1 cellular context compared by ENCODE assay signal in the genomic region with DNA sequence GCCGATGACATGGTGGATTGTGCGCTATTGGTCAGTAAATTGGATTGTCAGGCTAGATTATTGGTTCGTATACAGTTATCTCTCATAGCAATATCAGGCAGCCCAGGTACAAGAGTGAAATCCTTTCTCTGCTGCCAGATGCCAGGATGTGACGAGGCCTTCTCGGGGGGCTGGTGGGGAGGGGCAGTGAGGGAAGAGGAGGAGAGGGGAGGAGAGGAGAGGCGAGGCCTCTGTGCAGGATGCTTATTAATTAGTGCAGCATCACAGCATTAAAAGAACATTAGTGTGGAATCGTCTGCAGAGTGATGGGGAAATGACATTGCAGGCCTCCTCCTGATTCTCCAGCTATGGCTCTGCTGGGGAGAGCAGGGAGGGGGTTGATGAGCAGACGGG.
TF ChIP-seq lines count a peak whose summit lies in the region.

No MANE protein-coding gene starts in this region.

TF ChIP-seq in HepG2, 621 proteins besides CTCF, POLR2A, EP300 and RAD21:
- TF ChIP-seq, protein P1, sequence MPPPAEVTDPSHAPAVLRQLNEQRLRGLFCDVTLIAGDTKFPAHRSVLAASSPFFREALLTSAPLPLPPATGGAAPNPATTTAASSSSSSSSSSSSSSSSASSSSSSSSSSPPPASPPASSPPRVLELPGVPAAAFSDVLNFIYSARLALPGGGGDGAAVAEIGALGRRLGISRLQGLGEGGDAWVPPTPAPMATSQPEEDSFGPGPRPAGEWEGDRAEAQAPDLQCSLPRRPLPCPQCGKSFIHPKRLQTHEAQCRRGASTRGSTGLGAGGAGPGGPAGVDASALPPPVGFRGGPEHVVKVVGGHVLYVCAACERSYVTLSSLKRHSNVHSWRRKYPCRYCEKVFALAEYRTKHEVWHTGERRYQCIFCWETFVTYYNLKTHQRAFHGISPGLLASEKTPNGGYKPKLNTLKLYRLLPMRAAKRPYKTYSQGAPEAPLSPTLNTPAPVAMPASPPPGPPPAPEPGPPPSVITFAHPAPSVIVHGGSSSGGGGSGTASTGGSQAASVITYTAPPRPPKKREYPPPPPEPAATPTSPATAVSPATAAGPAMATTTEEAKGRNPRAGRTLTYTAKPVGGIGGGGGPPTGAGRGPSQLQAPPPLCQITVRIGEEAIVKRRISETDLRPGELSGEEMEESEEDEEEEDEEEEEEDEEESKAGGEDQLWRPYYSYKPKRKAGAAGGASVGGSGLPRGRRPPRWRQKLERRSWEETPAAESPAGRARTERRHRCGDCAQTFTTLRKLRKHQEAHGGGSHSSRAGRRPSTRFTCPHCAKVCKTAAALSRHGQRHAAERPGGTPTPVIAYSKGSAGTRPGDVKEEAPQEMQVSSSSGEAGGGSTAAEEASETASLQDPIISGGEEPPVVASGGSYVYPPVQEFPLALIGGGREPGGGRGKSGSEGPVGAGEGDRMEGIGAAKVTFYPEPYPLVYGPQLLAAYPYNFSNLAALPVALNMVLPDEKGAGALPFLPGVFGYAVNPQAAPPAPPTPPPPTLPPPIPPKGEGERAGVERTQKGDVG (CRISPR knock-in tag; IDR thresholded peaks at IDR 0.05; ENCODE audit: borderline replicate concordance), result no peak
- TF ChIP-seq ELF3 (CRISPR knock-in tag; IDR thresholded peaks at IDR 0.05) (no peak), ZNF749 (CRISPR knock-in tag; IDR thresholded peaks at IDR 0.05; ENCODE audit: borderline replicate concordance) (no peak), ADNP (CRISPR knock-in tag; IDR thresholded peaks at IDR 0.05) (no peak), ZNF775 (CRISPR knock-in tag; IDR thresholded peaks at IDR 0.05; ENCODE audit: borderline replicate concordance) (no peak), NPAS2 (CRISPR knock-in tag; IDR thresholded peaks at IDR 0.05; ENCODE audit: borderline replicate concordance) (no peak), ZNF766 (CRISPR knock-in tag; IDR thresholded peaks at IDR 0.05; ENCODE audit: borderline replicate concordance) (no peak), ZNF383 (CRISPR knock-in tag; IDR thresholded peaks at IDR 0.05; ENCODE audit: borderline replicate concordance) (no peak)
- TF ChIP-seq, protein P2, sequence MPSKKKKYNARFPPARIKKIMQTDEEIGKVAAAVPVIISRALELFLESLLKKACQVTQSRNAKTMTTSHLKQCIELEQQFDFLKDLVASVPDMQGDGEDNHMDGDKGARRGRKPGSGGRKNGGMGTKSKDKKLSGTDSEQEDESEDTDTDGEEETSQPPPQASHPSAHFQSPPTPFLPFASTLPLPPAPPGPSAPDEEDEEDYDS (CRISPR knock-in tag; IDR thresholded peaks at IDR 0.05), result no peak
- TF ChIP-seq, protein P3, sequence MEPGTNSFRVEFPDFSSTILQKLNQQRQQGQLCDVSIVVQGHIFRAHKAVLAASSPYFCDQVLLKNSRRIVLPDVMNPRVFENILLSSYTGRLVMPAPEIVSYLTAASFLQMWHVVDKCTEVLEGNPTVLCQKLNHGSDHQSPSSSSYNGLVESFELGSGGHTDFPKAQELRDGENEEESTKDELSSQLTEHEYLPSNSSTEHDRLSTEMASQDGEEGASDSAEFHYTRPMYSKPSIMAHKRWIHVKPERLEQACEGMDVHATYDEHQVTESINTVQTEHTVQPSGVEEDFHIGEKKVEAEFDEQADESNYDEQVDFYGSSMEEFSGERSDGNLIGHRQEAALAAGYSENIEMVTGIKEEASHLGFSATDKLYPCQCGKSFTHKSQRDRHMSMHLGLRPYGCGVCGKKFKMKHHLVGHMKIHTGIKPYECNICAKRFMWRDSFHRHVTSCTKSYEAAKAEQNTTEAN (CRISPR knock-in tag; conservative IDR thresholded peaks at IDR 0.05), result no peak
- TF ChIP-seq, protein P4, sequence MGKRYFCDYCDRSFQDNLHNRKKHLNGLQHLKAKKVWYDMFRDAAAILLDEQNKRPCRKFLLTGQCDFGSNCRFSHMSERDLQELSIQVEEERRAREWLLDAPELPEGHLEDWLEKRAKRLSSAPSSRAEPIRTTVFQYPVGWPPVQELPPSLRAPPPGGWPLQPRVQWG (CRISPR knock-in tag; IDR thresholded peaks at IDR 0.05; ENCODE audit: borderline replicate concordance, low read depth), result no peak
